8 cellular contexts compared by ENCODE assay signal in genomic region chr7:94908204-94909022, GRCh38. TPM values are rescaled to one million over a fixed set of nuclear protein-coding genes. Genes with fewer than 3 reads are reported as not detected.
DNase-seq lines count a peak whose midpoint lies in the region; ATAC-seq and TF ChIP-seq lines count a peak whose summit lies in the region.

No MANE protein-coding gene starts in this region.

- H3K36me3 Mint-ChIP-seq in nephron (ENCODE audit: low read depth) = peaks cover 15% of the 10 kb centered on the region

- peaks cover 3% of the 10 kb centered on the region for H3K27me3 Mint-ChIP-seq in nephron (ENCODE audit: low read depth)

- H3K4me3 Mint-ChIP-seq in nephron = peak overlapping the region; percentile 92 to 97 (median 93)

- H3K9me3 Mint-ChIP-seq in nephron = no peaks in the 10 kb centered on the region

- H3K4me1 Mint-ChIP-seq in nephron = peaks cover 59% of the 10 kb centered on the region

- H3K27ac Mint-ChIP-seq in nephron = peak overlapping the region; percentile 97 to 100 (median 99)

- ATAC-seq in GM19035 (IDR thresholded peaks at IDR 0.05; ENCODE audit: unreplicated experiment) (no peak), HG02798 (IDR thresholded peaks at IDR 0.05; ENCODE audit: poor library complexity, unreplicated experiment) (no peak)

- DNase-seq in AG20443 (ENCODE audit: low spot score) = peak; percentile 21
- peak; percentile 74 for DNase-seq in HT-29 (ENCODE audit: low spot score)
- peak; percentile 62 for DNase-seq in SK-N-DZ (ENCODE audit: low spot score)
- DNase-seq in globus pallidus (ENCODE audit: low spot score) = peak; percentile 63
- no peak for DNase-seq in activated CD8-positive, alpha-beta memory T cell treated with anti-CD3 and anti-CD28 coated beads for 24 hours

- TF ChIP-seq CTCF in nephron (IDR thresholded peaks at IDR 0.05; ENCODE audit: unreplicated experiment in 3 of 3) = no peak

RNA-seq across cellular contexts. Expression of gene PPP1R9A, which starts 1.0 kb away (rescaled TPM):
- total RNA-seq in HT-29 (2014; rRNA removed; shearing (Covaris generic)) = 5.4 and 5.5 TPM in 2 replicates
- 6.5 and 7.2 TPM in 2 replicates for polyA plus RNA-seq in SK-N-DZ (2014; cell fraction: cytosol; rRNA removed)
- 11.5 and 12.0 TPM in 2 replicates for polyA plus RNA-seq in SK-N-DZ (2014; cell fraction: nucleus; rRNA removed)
